In the genomic region with DNA sequence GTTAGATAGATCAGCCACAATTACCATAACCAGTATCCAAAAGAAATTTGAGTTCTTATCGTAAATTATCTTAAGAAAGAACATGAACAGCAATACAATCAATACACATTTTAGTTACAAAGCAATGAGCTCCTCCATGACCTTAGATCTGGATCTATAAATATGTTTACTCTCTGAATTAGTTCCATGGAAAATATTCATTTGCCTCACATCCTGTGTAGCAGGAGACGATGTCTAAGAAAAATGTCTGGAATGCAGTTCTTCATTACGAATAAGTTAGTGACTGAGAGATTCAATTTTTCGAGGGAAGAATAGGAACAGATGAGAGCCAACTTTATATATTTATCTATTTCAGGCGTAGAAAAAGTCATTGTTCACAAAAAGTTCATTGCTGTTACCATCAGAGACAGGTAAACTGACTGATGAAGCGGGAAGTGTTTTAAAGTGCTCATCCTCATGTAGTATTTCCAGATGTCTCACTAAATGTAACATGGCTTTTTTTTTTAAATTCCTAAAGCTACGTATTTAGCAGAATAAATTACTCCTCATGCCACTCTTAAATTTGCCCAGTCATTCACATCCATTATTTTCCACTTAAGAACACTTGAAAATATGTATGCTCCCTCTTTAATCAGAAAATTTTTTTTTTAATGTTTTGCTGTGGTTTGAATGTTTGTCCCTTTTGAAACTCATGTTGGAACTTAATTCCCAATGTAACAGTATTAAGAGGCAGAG, we compare ENCODE assay signal across 1 cellular context.
TF ChIP-seq lines count a peak whose summit lies in the region.

No MANE protein-coding gene starts in this region.

TF ChIP-seq in HepG2, 621 proteins besides CTCF, POLR2A, EP300 and RAD21 (continued from another document and continues in another):
- TF ChIP-seq, protein P1, sequence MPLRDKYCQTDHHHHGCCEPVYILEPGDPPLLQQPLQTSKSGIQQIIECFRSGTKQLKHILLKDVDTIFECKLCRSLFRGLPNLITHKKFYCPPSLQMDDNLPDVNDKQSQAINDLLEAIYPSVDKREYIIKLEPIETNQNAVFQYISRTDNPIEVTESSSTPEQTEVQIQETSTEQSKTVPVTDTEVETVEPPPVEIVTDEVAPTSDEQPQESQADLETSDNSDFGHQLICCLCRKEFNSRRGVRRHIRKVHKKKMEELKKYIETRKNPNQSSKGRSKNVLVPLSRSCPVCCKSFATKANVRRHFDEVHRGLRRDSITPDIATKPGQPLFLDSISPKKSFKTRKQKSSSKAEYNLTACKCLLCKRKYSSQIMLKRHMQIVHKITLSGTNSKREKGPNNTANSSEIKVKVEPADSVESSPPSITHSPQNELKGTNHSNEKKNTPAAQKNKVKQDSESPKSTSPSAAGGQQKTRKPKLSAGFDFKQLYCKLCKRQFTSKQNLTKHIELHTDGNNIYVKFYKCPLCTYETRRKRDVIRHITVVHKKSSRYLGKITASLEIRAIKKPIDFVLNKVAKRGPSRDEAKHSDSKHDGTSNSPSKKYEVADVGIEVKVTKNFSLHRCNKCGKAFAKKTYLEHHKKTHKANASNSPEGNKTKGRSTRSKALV (CRISPR knock-in tag; IDR thresholded peaks at IDR 0.05), result 0 out of 2 replicates have a peak, but pooled peaks have one; percentile 38
- TF ChIP-seq ATF7-NPFF (CRISPR knock-in tag; IDR thresholded peaks at IDR 0.05; ENCODE audit: low read depth) (no peak), GABPA (IDR thresholded peaks at IDR 0.05; ENCODE audit: low read depth, low read length) (no peak), GABPA (CRISPR knock-in tag; IDR thresholded peaks at IDR 0.05; ENCODE audit: low read depth) (0 out of 2 replicates have a peak, but pooled peaks have one; percentile 51), RXRB (CRISPR knock-in tag; IDR thresholded peaks at IDR 0.05; ENCODE audit: borderline replicate concordance) (peak; percentile 84), TEAD3 (CRISPR knock-in tag; optimal IDR thresholded peaks at IDR 0.05; ENCODE audit: borderline replicate concordance) (peak; percentile 91), SALL1 (CRISPR knock-in tag; IDR thresholded peaks at IDR 0.05) (peak; percentile 44; the same call in 1 of the 2 replicates), ZNF446 (CRISPR knock-in tag; IDR thresholded peaks at IDR 0.05) (no peak), ZMYM4 (CRISPR knock-in tag; IDR thresholded peaks at IDR 0.05) (peak; percentile 53; the same call in 1 of the 2 replicates), FOXA3 (CRISPR knock-in tag; IDR thresholded peaks at IDR 0.05) (peak; percentile 61), TCF7 (IDR thresholded peaks at IDR 0.05; ENCODE audit: low read depth) (0 out of 2 replicates have a peak, but pooled peaks have one; percentile 8), ELF3 (CRISPR knock-in tag; IDR thresholded peaks at IDR 0.05) (peak; percentile 55; the same call in 1 of the 2 replicates), NCOA2 (CRISPR knock-in tag; IDR thresholded peaks at IDR 0.05) (peak; percentile 50; the same call in 1 of the 2 replicates), MYNN (CRISPR knock-in tag; IDR thresholded peaks at IDR 0.05; ENCODE audit: low read depth) (no peak), DMAP1 (CRISPR knock-in tag; IDR thresholded peaks at IDR 0.05) (no peak), RCOR2 (CRISPR knock-in tag; IDR thresholded peaks at IDR 0.05) (peak; percentile 39; the same call in 1 of the 2 replicates), TCF12 (IDR thresholded peaks at IDR 0.05) (no peak), TCF12 (CRISPR knock-in tag; IDR thresholded peaks at IDR 0.05) (peak; percentile 36; the same call in 1 of the 2 replicates), MTA1 (CRISPR knock-in tag; IDR thresholded peaks at IDR 0.05; ENCODE audit: borderline replicate concordance) (no peak), NR2F6 (IDR thresholded peaks at IDR 0.05) (0 out of 2 replicates have a peak, but pooled peaks have one; percentile 23), NR2F6 (CRISPR knock-in tag; IDR thresholded peaks at IDR 0.05) (no peak), KAT7 (CRISPR knock-in tag; IDR thresholded peaks at IDR 0.05; ENCODE audit: borderline replicate concordance) (peak; percentile 34; the same call in 1 of the 2 replicates), CREB1 (IDR thresholded peaks at IDR 0.05) (no peak), CREB1 (CRISPR knock-in tag; IDR thresholded peaks at IDR 0.05) (0 out of 2 replicates have a peak, but pooled peaks have one; percentile 22), NFYC (CRISPR knock-in tag; IDR thresholded peaks at IDR 0.05) (no peak), MED1 (CRISPR knock-in tag; IDR thresholded peaks at IDR 0.05) (peak; percentile 96), FOXC1 (CRISPR knock-in tag; IDR thresholded peaks at IDR 0.05; ENCODE audit: borderline replicate concordance) (no peak), CREM (IDR thresholded peaks at IDR 0.05) (peak; percentile 49; the same call in 1 of the 2 replicates), CREM (CRISPR knock-in tag; IDR thresholded peaks at IDR 0.05) (no peak), MIXL1 (CRISPR knock-in tag; IDR thresholded peaks at IDR 0.05) (peak; percentile 93), BCL6 (CRISPR knock-in tag; IDR thresholded peaks at IDR 0.05) (peak; percentile 74), SAP130 (CRISPR knock-in tag; IDR thresholded peaks at IDR 0.05; ENCODE audit: low read depth) (peak; percentile 36; the same call in 1 of the 2 replicates), SP2 (CRISPR knock-in tag; IDR thresholded peaks at IDR 0.05) (no peak), NFIC (IDR thresholded peaks at IDR 0.05; ENCODE audit: low read length) (peak; percentile 80; the same call in 1 of the 2 replicates), POGZ (CRISPR knock-in tag; IDR thresholded peaks at IDR 0.05) (peak; percentile 94), MXD4 (CRISPR knock-in tag; IDR thresholded peaks at IDR 0.05) (no peak), ARNTL (CRISPR knock-in tag; IDR thresholded peaks at IDR 0.05) (no peak), FOXJ3 (CRISPR knock-in tag; IDR thresholded peaks at IDR 0.05; ENCODE audit: borderline replicate concordance) (peak; percentile 73; the same call in 1 of the 2 replicates), HDAC2 (CRISPR knock-in tag; IDR thresholded peaks at IDR 0.05) (peak; percentile 64; the same call in 1 of the 2 replicates), RARA (CRISPR knock-in tag; IDR thresholded peaks at IDR 0.05) (peak; percentile 82)
- TF ChIP-seq, protein P2, sequence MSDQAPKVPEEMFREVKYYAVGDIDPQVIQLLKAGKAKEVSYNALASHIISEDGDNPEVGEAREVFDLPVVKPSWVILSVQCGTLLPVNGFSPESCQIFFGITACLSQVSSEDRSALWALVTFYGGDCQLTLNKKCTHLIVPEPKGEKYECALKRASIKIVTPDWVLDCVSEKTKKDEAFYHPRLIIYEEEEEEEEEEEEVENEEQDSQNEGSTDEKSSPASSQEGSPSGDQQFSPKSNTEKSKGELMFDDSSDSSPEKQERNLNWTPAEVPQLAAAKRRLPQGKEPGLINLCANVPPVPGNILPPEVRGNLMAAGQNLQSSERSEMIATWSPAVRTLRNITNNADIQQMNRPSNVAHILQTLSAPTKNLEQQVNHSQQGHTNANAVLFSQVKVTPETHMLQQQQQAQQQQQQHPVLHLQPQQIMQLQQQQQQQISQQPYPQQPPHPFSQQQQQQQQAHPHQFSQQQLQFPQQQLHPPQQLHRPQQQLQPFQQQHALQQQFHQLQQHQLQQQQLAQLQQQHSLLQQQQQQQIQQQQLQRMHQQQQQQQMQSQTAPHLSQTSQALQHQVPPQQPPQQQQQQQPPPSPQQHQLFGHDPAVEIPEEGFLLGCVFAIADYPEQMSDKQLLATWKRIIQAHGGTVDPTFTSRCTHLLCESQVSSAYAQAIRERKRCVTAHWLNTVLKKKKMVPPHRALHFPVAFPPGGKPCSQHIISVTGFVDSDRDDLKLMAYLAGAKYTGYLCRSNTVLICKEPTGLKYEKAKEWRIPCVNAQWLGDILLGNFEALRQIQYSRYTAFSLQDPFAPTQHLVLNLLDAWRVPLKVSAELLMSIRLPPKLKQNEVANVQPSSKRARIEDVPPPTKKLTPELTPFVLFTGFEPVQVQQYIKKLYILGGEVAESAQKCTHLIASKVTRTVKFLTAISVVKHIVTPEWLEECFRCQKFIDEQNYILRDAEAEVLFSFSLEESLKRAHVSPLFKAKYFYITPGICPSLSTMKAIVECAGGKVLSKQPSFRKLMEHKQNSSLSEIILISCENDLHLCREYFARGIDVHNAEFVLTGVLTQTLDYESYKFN (CRISPR knock-in tag; conservative IDR thresholded peaks at IDR 0.05), result peak; percentile 84
- TF ChIP-seq, protein P3, sequence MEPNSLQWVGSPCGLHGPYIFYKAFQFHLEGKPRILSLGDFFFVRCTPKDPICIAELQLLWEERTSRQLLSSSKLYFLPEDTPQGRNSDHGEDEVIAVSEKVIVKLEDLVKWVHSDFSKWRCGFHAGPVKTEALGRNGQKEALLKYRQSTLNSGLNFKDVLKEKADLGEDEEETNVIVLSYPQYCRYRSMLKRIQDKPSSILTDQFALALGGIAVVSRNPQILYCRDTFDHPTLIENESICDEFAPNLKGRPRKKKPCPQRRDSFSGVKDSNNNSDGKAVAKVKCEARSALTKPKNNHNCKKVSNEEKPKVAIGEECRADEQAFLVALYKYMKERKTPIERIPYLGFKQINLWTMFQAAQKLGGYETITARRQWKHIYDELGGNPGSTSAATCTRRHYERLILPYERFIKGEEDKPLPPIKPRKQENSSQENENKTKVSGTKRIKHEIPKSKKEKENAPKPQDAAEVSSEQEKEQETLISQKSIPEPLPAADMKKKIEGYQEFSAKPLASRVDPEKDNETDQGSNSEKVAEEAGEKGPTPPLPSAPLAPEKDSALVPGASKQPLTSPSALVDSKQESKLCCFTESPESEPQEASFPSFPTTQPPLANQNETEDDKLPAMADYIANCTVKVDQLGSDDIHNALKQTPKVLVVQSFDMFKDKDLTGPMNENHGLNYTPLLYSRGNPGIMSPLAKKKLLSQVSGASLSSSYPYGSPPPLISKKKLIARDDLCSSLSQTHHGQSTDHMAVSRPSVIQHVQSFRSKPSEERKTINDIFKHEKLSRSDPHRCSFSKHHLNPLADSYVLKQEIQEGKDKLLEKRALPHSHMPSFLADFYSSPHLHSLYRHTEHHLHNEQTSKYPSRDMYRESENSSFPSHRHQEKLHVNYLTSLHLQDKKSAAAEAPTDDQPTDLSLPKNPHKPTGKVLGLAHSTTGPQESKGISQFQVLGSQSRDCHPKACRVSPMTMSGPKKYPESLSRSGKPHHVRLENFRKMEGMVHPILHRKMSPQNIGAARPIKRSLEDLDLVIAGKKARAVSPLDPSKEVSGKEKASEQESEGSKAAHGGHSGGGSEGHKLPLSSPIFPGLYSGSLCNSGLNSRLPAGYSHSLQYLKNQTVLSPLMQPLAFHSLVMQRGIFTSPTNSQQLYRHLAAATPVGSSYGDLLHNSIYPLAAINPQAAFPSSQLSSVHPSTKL (CRISPR knock-in tag; IDR thresholded peaks at IDR 0.05), result peak; percentile 79
- TF ChIP-seq, protein P4, sequence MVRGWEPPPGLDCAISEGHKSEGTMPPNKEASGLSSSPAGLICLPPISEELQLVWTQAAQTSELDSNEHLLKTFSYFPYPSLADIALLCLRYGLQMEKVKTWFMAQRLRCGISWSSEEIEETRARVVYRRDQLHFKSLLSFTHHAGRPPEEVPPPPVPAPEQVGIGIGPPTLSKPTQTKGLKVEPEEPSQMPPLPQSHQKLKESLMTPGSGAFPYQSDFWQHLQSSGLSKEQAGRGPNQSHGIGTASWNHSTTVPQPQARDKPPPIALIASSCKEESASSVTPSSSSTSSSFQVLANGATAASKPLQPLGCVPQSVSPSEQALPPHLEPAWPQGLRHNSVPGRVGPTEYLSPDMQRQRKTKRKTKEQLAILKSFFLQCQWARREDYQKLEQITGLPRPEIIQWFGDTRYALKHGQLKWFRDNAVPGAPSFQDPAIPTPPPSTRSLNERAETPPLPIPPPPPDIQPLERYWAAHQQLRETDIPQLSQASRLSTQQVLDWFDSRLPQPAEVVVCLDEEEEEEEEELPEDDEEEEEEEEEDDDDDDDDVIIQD (CRISPR knock-in tag; IDR thresholded peaks at IDR 0.05; ENCODE audit: low read depth), result peak; percentile 99
- TF ChIP-seq, protein P5, sequence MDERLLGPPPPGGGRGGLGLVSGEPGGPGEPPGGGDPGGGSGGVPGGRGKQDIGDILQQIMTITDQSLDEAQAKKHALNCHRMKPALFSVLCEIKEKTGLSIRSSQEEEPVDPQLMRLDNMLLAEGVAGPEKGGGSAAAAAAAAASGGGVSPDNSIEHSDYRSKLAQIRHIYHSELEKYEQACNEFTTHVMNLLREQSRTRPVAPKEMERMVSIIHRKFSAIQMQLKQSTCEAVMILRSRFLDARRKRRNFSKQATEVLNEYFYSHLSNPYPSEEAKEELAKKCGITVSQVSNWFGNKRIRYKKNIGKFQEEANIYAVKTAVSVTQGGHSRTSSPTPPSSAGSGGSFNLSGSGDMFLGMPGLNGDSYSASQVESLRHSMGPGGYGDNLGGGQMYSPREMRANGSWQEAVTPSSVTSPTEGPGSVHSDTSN (CRISPR knock-in tag; IDR thresholded peaks at IDR 0.05), result no peak
- TF ChIP-seq, protein P6, sequence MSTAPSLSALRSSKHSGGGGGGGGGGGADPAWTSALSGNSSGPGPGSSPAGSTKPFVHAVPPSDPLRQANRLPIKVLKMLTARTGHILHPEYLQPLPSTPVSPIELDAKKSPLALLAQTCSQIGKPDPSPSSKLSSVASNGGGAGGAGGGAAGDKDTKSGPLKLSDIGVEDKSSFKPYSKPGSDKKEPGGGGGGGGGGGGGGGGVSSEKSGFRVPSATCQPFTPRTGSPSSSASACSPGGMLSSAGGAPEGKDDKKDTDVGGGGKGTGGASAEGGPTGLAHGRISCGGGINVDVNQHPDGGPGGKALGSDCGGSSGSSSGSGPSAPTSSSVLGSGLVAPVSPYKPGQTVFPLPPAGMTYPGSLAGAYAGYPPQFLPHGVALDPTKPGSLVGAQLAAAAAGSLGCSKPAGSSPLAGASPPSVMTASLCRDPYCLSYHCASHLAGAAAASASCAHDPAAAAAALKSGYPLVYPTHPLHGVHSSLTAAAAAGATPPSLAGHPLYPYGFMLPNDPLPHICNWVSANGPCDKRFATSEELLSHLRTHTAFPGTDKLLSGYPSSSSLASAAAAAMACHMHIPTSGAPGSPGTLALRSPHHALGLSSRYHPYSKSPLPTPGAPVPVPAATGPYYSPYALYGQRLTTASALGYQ (CRISPR knock-in tag; IDR thresholded peaks at IDR 0.05), result 0 out of 2 replicates have a peak, but pooled peaks have one; percentile 61
